Comparison of ENCODE assay signal across 8 cellular contexts in the genomic region with DNA sequence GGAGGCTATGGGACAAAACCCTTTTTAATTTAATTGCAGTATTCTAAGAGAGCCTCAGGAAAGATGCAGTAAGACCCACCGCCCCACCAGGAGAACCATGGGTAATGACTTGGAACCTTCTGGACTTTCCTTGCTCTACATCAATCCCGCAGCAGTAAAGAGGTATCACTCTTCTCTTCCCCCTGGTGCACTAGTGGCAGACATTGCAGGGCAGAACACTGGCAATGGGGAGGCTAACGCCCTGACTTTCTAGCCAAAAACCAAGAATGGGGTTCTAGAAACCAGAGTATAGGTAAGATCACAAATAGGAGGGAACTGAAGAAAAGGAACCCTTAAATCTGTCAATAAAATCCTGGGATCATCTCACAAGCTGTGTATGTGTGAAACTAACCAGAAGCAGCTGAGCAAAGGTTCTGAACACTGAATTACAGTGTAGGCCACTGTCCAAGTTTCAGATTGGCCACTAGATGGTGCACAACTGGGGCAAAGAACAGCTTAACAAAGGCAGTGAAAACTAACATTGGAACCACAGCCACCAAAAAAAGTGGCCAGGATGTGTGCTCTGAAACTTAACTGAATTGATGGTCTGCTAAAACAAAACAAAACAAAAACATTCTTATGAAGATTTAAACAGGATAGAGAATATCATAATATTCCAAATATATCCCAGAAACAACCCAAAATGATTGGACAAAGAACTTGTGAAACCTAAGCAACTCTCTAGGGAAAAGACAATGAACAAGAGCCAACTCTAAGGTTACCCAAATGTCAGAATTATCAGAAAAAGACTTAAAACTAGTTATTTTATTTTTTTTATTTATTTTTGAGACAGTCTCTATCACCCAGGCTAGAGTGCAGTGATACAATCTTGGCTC. TPM values are rescaled to one million over a fixed set of nuclear protein-coding genes. Genes with fewer than 3 reads are reported as not detected.
DNase-seq lines count a peak whose midpoint lies in the region; ATAC-seq, FAIRE-seq and TF ChIP-seq lines count a peak whose summit lies in the region.

No MANE protein-coding gene starts in this region.

- no peaks in the 10 kb centered on the region for H3K27me3 Mint-ChIP-seq in brain

- H3K27me3 ChIP-seq in GM06990 (replicated peaks; ENCODE audit: control insufficient read depth, insufficient read depth, low read length) (no peaks in the 10 kb centered on the region), right lobe of liver (no peaks in the 10 kb centered on the region)

- H3K4me3 ChIP-seq in GM06990 (replicated peaks; ENCODE audit: low read depth, low read length) (no peak overlapping the region), right lobe of liver (no peak overlapping the region)

- H3K36me3 ChIP-seq in GM06990 (ENCODE audit: control insufficient read depth, insufficient read depth, low read length), result no peaks in the 10 kb centered on the region
- H3K36me3 ChIP-seq in right lobe of liver, result no peaks in the 10 kb centered on the region

- peaks cover 25 to 46% (median 32%) of the 10 kb centered on the region in 5 experiments for H3K9me3 Mint-ChIP-seq in brain

- H3K9me3 ChIP-seq in right lobe of liver, result peaks cover 0 to 3% (median 0%) of the 10 kb centered on the region in 4 donors

- peak overlapping the region in 1 of 3 donors; percentile 12 for H3K27ac ChIP-seq in right lobe of liver

- no peak for FAIRE-seq in RCC 7860 (lab: Jason Lieb, UNC)

- H3K36me3 Mint-ChIP-seq in brain, result peaks cover 87% of the 10 kb centered on the region

- H3K27ac Mint-ChIP-seq in brain, result peak overlapping the region in 1 of 5 experiments; percentile 24

- TF ChIP-seq POLR2A in right lobe of liver (IDR thresholded peaks at IDR 0.05), result no peak

- peak; percentile 80 for TF ChIP-seq CTCF in GM06990 (IDR thresholded peaks at IDR 0.05; ENCODE audit: insufficient read depth, low read length, poor library complexity, severe bottlenecking)
- TF ChIP-seq CTCF in brain (conservative IDR thresholded peaks at IDR 0.05), result peak; percentile 13 to 49
- TF ChIP-seq CTCF in right lobe of liver (IDR thresholded peaks at IDR 0.05), result peak; percentile 76 to 83 (median 80)

- DNase-seq in ACHN (peak; percentile 62), GM06990 (ENCODE audit: extremely low read depth, insufficient read length) (no peak), HK-2 (ENCODE audit: unreplicated experiment) (peak; percentile 11), RCC 7860 (ENCODE audit: low spot score) (peak; percentile 8), right lobe of liver (peak in 1 of 3 donors; percentile 66), NCI-H2196 treated with DMSO at 0.1 percent for 48 hours (lab: John Stamatoyannopoulos, UW; ENCODE audit: unreplicated experiment) (no peak)

- H3K4me3 Mint-ChIP-seq in brain, result no peak overlapping the region

- H3K4me1 ChIP-seq in right lobe of liver, result no peaks in the 10 kb centered on the region

- in situ Hi-C loops in ACHN (cut with HindIII; ENCODE audit: low pct_ligation_motif_present, low pct_unique_long_range_greater_than_20kb, low sequenced_read_pairs), result no loop called here

- peak; percentile 98 to 99 (median 98) for ATAC-seq in right lobe of liver
- no peak for ATAC-seq in GM18873 (IDR thresholded peaks at IDR 0.05; ENCODE audit: low FRiP score, unreplicated experiment)

- intact Hi-C loops in right lobe of liver (cut with DNase I), result loop anchor here (5.0 to 10.0 kb wide), 2 partner anchors 164 to 191 kb away; no protein-coding TSS in a partner anchor

- WGBS in right lobe of liver (ENCODE audit: insufficient coverage, low coverage, low lambda C conversion rate, missing lambda C conversion rate), result 78% methylated on average over 2 of the region's 3 CpGs

- no peaks in the 10 kb centered on the region for H3K4me1 Mint-ChIP-seq in brain

RNA-seq across cellular contexts. Expression of a gene that starts 6.6 kb away (rescaled TPM):
- polyA plus RNA-seq in brain (ENCODE audit: insufficient read depth, low read depth, low replicate concordance), result 0.58 TPM
- 1 to 10 TPM in 4 of 6 experiments, under 1 TPM in 2; 0.81 to 1.6 (median 1.3) TPM for total RNA-seq in right lobe of liver

Comparison
In these comparisons a context has a peak if more than half of its experiments do, and no peak if none do; other contexts are left out.
1. DNase-seq: peak in ACHN (single experiment), HK-2 (single experiment) and RCC 7860 (single experiment); none in GM06990 (single experiment) and NCI-H2196 treated with DMSO at 0.1 percent for 48 hours (single experiment).
2. Peak in every context shown above with its lines, with median percentiles within 50 percentile points of each other: CTCF ChIP-seq.